8 cellular contexts compared by ENCODE assay signal in the genomic region with DNA sequence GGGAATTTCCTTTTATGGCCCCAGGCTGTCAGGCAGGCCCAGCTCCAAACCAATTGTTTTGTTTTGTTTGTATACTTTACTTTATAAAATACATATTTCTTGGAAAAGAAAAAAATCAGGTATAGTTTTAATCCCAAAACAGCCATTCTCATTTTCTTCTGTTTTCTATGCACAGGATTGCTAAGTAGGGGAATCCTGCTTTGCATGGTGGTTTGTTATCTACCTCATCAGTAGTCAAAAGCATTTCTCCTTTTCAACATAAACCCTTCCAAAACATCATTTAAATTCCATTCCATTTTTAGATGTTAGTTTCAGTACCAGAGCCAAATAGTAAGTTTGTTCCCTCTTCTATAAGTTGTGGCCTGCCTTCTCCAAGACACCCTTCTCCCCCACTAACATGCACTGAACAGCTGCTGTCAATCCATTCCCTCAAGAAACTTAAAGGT. TPM values are rescaled to one million over a fixed set of nuclear protein-coding genes. Genes with fewer than 3 reads are reported as not detected.
DNase-seq lines count a peak whose midpoint lies in the region; ATAC-seq and TF ChIP-seq lines count a peak whose summit lies in the region.

No MANE protein-coding gene starts in this region.

- peaks cover 27% of the 10 kb centered on the region for H3K36me3 ChIP-seq in SJCRH30
- H3K36me3 ChIP-seq in psoas muscle (ENCODE audit: insufficient read depth in 1 of 2, low read depth in 1 of 2), result peaks cover 16 to 43% of the 10 kb centered on the region in 2 donors

- H3K27me3 Mint-ChIP-seq in endothelial cell (ENCODE audit: unreplicated experiment), result peaks cover 10% of the 10 kb centered on the region

- H3K36me3 Mint-ChIP-seq in endothelial cell (ENCODE audit: low read depth, unreplicated experiment), result peaks cover 47% of the 10 kb centered on the region

- H3K9me3 ChIP-seq in SJCRH30 (replicated peaks) (no peaks in the 10 kb centered on the region), psoas muscle (no peaks in the 10 kb centered on the region)

- H3K4me3 ChIP-seq in SJCRH30, result no peak overlapping the region
- peak overlapping the region; percentile 75 for H3K4me3 ChIP-seq in psoas muscle

- peak overlapping the region; percentile 99 for H3K27ac Mint-ChIP-seq in endothelial cell (ENCODE audit: unreplicated experiment)

- H3K9me3 Mint-ChIP-seq in endothelial cell (ENCODE audit: unreplicated experiment), result no peaks in the 10 kb centered on the region

- TF ChIP-seq CTCF in endothelial cell (IDR thresholded peaks at IDR 0.05; ENCODE audit: unreplicated experiment) (no peak), psoas muscle (IDR thresholded peaks at IDR 0.05) (no peak)

- H3K4me1 ChIP-seq in SJCRH30 (peaks cover 18% of the 10 kb centered on the region), psoas muscle (peaks cover 53% of the 10 kb centered on the region)

- H3K27ac ChIP-seq in SJCRH30 (peak overlapping the region; percentile 7; the same call in 1 of the 2 replicates), psoas muscle (peak overlapping the region; percentile 100)

- H3K4me3 Mint-ChIP-seq in endothelial cell (ENCODE audit: unreplicated experiment), result peak overlapping the region; percentile 76

- H3K27me3 ChIP-seq in SJCRH30 (no peaks in the 10 kb centered on the region), psoas muscle (ENCODE audit: insufficient read depth in 3 of 3, low read length in 2 of 3) (no peaks in the 10 kb centered on the region)

- no peak for ATAC-seq in psoas muscle

- H3K4me1 Mint-ChIP-seq in endothelial cell (ENCODE audit: unreplicated experiment), result peaks cover 45% of the 10 kb centered on the region

- intact Hi-C loops in psoas muscle (cut with DNase I), result loop anchor here (5.0 to 10.0 kb wide), 2 partner anchors 135 to 212 kb away; partner anchors contain the start of genes SMPD1 (in 1 of the 2) and TRIM3 (in 1 of the 2)

- DNase-seq in EH (ENCODE audit: low read depth) (peak; percentile 83), SJCRH30 (no peak), endothelial cell (ENCODE audit: low spot score) (no peak), psoas muscle (no peak), SK-N-DZ (ENCODE audit: low spot score) (no peak), DMS53 treated with DMSO at 0.1 percent for 48 hours (lab: John Stamatoyannopoulos, UW; ENCODE audit: unreplicated experiment) (no peak), NCI-H1436 treated with DMSO at 0.1 percent for 48 hours (lab: John Stamatoyannopoulos, UW) (no peak), H4 (ENCODE audit: low spot score) (no peak)

RNA-seq across cellular contexts. Expression of gene ILK, which starts 3.6 kb away (rescaled TPM):
- 73.7 and 81.4 TPM in 2 replicates for total RNA-seq in SJCRH30 (2014; rRNA removed; shearing (Covaris generic))
- total RNA-seq in endothelial cell (ENCODE audit: unreplicated experiment), result 183 TPM
- 10 to 100 TPM; 68.3 to 96.6 (median 84.3) TPM for total RNA-seq in psoas muscle
- 100 to 1,000 TPM in 2 of 3 donors, 10 to 100 TPM in 1; 75.8 to 173 (median 104) TPM for polyA plus RNA-seq in psoas muscle
- 79.8 and 90.3 TPM in 2 replicates for polyA plus RNA-seq in SK-N-DZ (2014; cell fraction: cytosol; rRNA removed)
- polyA plus RNA-seq in SK-N-DZ (2014; cell fraction: nucleus; rRNA removed), result 74.2 and 89.2 TPM in 2 replicates
- total RNA-seq in H4 (2014; rRNA removed; shearing (Covaris generic)), result 139 and 144 TPM in 2 replicates

RNA-seq across cellular contexts. Expression of gene RRP8, which starts 3.8 kb away (rescaled TPM):
- 15.8 and 15.9 TPM in 2 replicates for total RNA-seq in SJCRH30 (2014; rRNA removed; shearing (Covaris generic))
- total RNA-seq in endothelial cell (ENCODE audit: unreplicated experiment) (14.6 TPM), psoas muscle (10 to 100 TPM; 11.6 to 18.6 (median 15.5) TPM)
- polyA plus RNA-seq in psoas muscle, result 10 to 100 TPM; 18.4 to 34.0 (median 26.1) TPM
- polyA plus RNA-seq in SK-N-DZ (2014; cell fraction: cytosol; rRNA removed), result 17.5 and 20.0 TPM in 2 replicates
- 34.5 and 36.0 TPM in 2 replicates for polyA plus RNA-seq in SK-N-DZ (2014; cell fraction: nucleus; rRNA removed)
- 20.7 and 21.6 TPM in 2 replicates for total RNA-seq in H4 (2014; rRNA removed; shearing (Covaris generic))

RNA-seq across cellular contexts. Expression of gene TAF10, which starts 4.8 kb away (rescaled TPM):
- total RNA-seq in SJCRH30 (2014; rRNA removed; shearing (Covaris generic)), result 68.1 and 82.0 TPM in 2 replicates
- total RNA-seq in endothelial cell (ENCODE audit: unreplicated experiment), result 62.2 TPM
- total RNA-seq in psoas muscle, result 100 to 1,000 TPM in 2 of 4 donors, 10 to 100 TPM in 2; 70.4 to 119 (median 99.5) TPM
- 10 to 100 TPM; 67.0 to 80.3 (median 67.1) TPM for polyA plus RNA-seq in psoas muscle
- polyA plus RNA-seq in SK-N-DZ (2014; cell fraction: cytosol; rRNA removed), result 27.3 and 34.8 TPM in 2 replicates
- 64.6 and 76.8 TPM in 2 replicates for polyA plus RNA-seq in SK-N-DZ (2014; cell fraction: nucleus; rRNA removed)
- total RNA-seq in H4 (2014; rRNA removed; shearing (Covaris generic)), result 96.9 and 142 TPM in 2 replicates

RNA-seq across cellular contexts. Expression of gene TPP1, which starts 12.0 kb away (rescaled TPM):
- 8.1 and 8.7 TPM in 2 replicates for total RNA-seq in SJCRH30 (2014; rRNA removed; shearing (Covaris generic))
- 52.9 TPM for total RNA-seq in endothelial cell (ENCODE audit: unreplicated experiment)
- total RNA-seq in psoas muscle, result 10 to 100 TPM; 28.0 to 50.2 (median 35.8) TPM
- 10 to 100 TPM; 11.8 to 30.0 (median 21.6) TPM for polyA plus RNA-seq in psoas muscle
- polyA plus RNA-seq in SK-N-DZ (2014; cell fraction: cytosol; rRNA removed), result 4.1 and 6.9 TPM in 2 replicates
- polyA plus RNA-seq in SK-N-DZ (2014; cell fraction: nucleus; rRNA removed), result 12.2 and 46.8 TPM in 2 replicates
- total RNA-seq in H4 (2014; rRNA removed; shearing (Covaris generic)), result 26.3 and 29.1 TPM in 2 replicates

RNA-seq across cellular contexts. Expression of gene DCHS1, which starts 48.4 kb away (rescaled TPM):
- 9.5 and 9.6 TPM in 2 replicates for total RNA-seq in SJCRH30 (2014; rRNA removed; shearing (Covaris generic))
- total RNA-seq in endothelial cell (ENCODE audit: unreplicated experiment) (156 TPM), psoas muscle (1 to 10 TPM; 3.2 to 7.2 (median 5.4) TPM)
- polyA plus RNA-seq in psoas muscle, result 1 to 10 TPM in 2 of 3 donors, under 1 TPM in 1; 0.98 to 1.7 (median 1.1) TPM
- polyA plus RNA-seq in SK-N-DZ (2014; cell fraction: cytosol; rRNA removed), result 21.9 and 25.9 TPM in 2 replicates
- 31.8 and 52.5 TPM in 2 replicates for polyA plus RNA-seq in SK-N-DZ (2014; cell fraction: nucleus; rRNA removed)
- total RNA-seq in H4 (2014; rRNA removed; shearing (Covaris generic)), result 0.08 and 0.19 TPM in 2 replicates
